In the genomic region with DNA sequence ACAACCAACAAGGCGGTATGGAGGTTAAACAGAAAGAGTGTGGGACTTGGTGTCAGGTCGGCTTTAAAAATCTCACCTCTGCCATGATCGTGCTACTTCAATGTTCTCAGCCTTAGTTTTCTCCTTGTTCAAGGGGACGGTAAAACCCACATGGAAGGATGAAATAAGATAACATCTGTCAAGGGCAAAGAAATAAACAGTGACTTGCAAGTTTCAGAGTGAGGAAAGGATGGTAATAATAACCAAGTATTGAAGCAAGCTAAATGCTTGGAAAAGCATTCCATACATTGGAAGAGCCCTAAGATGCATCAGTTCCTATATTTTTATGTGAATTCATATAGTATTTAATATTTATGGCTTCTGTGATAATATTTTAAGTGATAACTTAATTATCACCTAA, we compare ENCODE assay signal across 15 cellular contexts. TPM values are rescaled to one million over a fixed set of nuclear protein-coding genes. Genes with fewer than 3 reads are reported as not detected.
DNase-seq lines count a peak whose midpoint lies in the region; ATAC-seq, FAIRE-seq and TF ChIP-seq lines count a peak whose summit lies in the region.
"Had no signal": no experiment of that assay in that cellular context is flagged by ENCODE, and none has a peak within 500 bp of the region (broad histone marks: within the 10 kb centered on the region; RNA-seq: fewer than 3 reads in every experiment).

No MANE protein-coding gene starts in this region.

- H4K5ac ChIP-seq in IMR-90 (ENCODE audit: low read depth, low read length): no peak overlapping the region

- H3K4ac ChIP-seq in IMR-90 (ENCODE audit: low read depth, low read length): no peak overlapping the region

- no peak overlapping the region for H3K18ac ChIP-seq in IMR-90 (ENCODE audit: low read depth, low read length)

- H3K27me3 Mint-ChIP-seq in stimulated activated memory B cell treated with anti-CD40 and anti-IgM and Interleukin-4, amounts not matched to agents 10 μg/mL and 1 μg/mL and 100 μg/mL, for 72 hours: peaks cover 2% of the 10 kb centered on the region

- BruUV-seq in IMR-90 (replicated peaks; lab: Mats Ljungman, UMichigan) (no TSS peak), K562 (replicated peaks; lab: Mats Ljungman, UMichigan) (no TSS peak)

- H3K9ac ChIP-seq in IMR-90 (ENCODE audit: low read depth, low read length) (no peak overlapping the region), K562 (ENCODE audit: insufficient read depth in 1 of 2, low read depth in 2 of 2, low read length in 2 of 2) (no peak overlapping the region), skeletal muscle tissue (ENCODE audit: low read depth in 1 of 3, low read length in 3 of 3) (no peak overlapping the region)

- TF ChIP-seq RAD21 in IMR-90 (IDR thresholded peaks at IDR 0.05; ENCODE audit: low read length) (no peak), K562 (CRISPR knock-in tag; conservative IDR thresholded peaks at IDR 0.05 in 1 of 2, IDR thresholded peaks at IDR 0.05 in 1 of 2) (no peak)

- CTCF ChIA-PET in IMR-90 (lab: Yijun Ruan, JAX) (interaction anchor here (1.1 to 1.3 kb wide), 2 partner anchors 14 to 80 kb away, joined by 4 to 5 read pairs; no protein-coding TSS in a partner anchor), K562 (lab: Yijun Ruan, JAX; ENCODE audit: low intra/inter-chr PET ratio) (no interaction called here)

- no peaks in the 10 kb centered on the region; the same call in 1 of the 2 replicates for H3K4me1 ChIP-seq in IMR-90 (ENCODE audit: control insufficient read depth, insufficient read depth, low read length)
- no peaks in the 10 kb centered on the region for H3K4me1 ChIP-seq in K562 (replicated peaks in 1 of 2; ENCODE audit: control insufficient read depth in 2 of 2, insufficient read depth in 2 of 2, low read length in 2 of 2)
- H3K4me1 ChIP-seq in skeletal muscle tissue (ENCODE audit: control insufficient read depth in 3 of 3, insufficient read depth in 3 of 3, low read length in 3 of 3): peaks cover 8 to 21% (median 12%) of the 10 kb centered on the region in 3 donors

- H2BK5ac ChIP-seq in IMR-90 (ENCODE audit: low read depth, low read length, poor library complexity, severe bottlenecking): no peak overlapping the region

- H2AFZ ChIP-seq in IMR-90 (replicated peaks; ENCODE audit: low read length, poor library complexity) (no peak overlapping the region), K562 (ENCODE audit: low read depth, low read length) (no peak overlapping the region)

- in situ Hi-C loops in IMR-90 (cut with MboI; ENCODE audit: low sequenced_read_pairs): no loop called here
- in situ Hi-C loops in K562 (cut with MboI): no loop called here

- H3K27me3 ChIP-seq in IMR-90 (ENCODE audit: control insufficient read depth, insufficient read depth, low read length): peaks cover 8% of the 10 kb centered on the region
- H3K27me3 ChIP-seq in K562 (ENCODE audit: control insufficient read depth in 2 of 2, insufficient read depth in 2 of 2, low read length in 2 of 2): peaks cover 0 to 8% of the 10 kb centered on the region in 2 experiments; a peak in 4 of 5 replicates
- H3K27me3 ChIP-seq in skeletal muscle tissue (ENCODE audit: control insufficient read depth in 3 of 3, insufficient read depth in 3 of 3, low read length in 3 of 3): no peaks in the 10 kb centered on the region

- intact Hi-C loops in IMR-90 (cut with micrococcal nuclease): no loop called here
- intact Hi-C loops in K562 (cut with micrococcal nuclease): no loop called here

- H3K36me3 ChIP-seq in IMR-90 (ENCODE audit: control insufficient read depth, insufficient read depth, low read length) (no peaks in the 10 kb centered on the region), K562 (ENCODE audit: control insufficient read depth, insufficient read depth, low read length) (no peaks in the 10 kb centered on the region), skeletal muscle tissue (ENCODE audit: control insufficient read depth in 3 of 3, insufficient read depth in 3 of 3, low read length in 3 of 3) (no peaks in the 10 kb centered on the region)

- no peaks in the 10 kb centered on the region for H3K79me2 ChIP-seq in K562 (ENCODE audit: control insufficient read depth, insufficient read depth, low read length)

- POLR2A ChIA-PET in IMR-90 (lab: Charles Lee; ENCODE audit: unreplicated experiment): no interaction called here
- POLR2A ChIA-PET in K562 (lab: Yijun Ruan, JAX): no interaction called here

- H3K27ac ChIP-seq in IMR-90 (ENCODE audit: insufficient read depth, low read length): no peak overlapping the region
- H3K27ac ChIP-seq in K562 (ENCODE audit: extremely low read depth, low read depth, low read length): no peak overlapping the region
- peak overlapping the region; percentile 50 for H3K27ac ChIP-seq in skeletal muscle tissue (ENCODE audit: low read depth, low read length)

- H3K36me3 Mint-ChIP-seq in stimulated activated memory B cell treated with anti-CD40 and anti-IgM and Interleukin-4, amounts not matched to agents 10 μg/mL and 1 μg/mL and 100 μg/mL, for 72 hours: no peaks in the 10 kb centered on the region
- H3K36me3 Mint-ChIP-seq: CD8-positive, alpha-beta memory T cell had no signal

- H2BK120ac ChIP-seq in IMR-90 (ENCODE audit: low read depth, low read length): no peak overlapping the region

- DNase-seq in NCI-H2227 treated with DMSO at 0.1 percent for 48 hours (lab: John Stamatoyannopoulos, UW) (peak; percentile 29), NCI-H2227 (lab: John Stamatoyannopoulos, UW; ENCODE audit: unreplicated experiment) (no peak), IMR-90 (no peak), K562 (ENCODE audit: extremely low read depth in 1 of 4, low spot score in 3 of 4) (no peak), NCI-H226 (no peak)
- DNase-seq: CD8-positive, alpha-beta memory T cell; H7; HFFc6; NCI-H1048; NCI-H446 treated with DMSO at 0.1 percent for 48 hours; NCI-H774; T-helper 1 cell had no signal

- ATAC-seq in IMR-90 (ENCODE audit: low read depth) (no peak), K562 (no peak)
- ATAC-seq in stimulated activated memory B cell treated with anti-CD40 and anti-IgM and Interleukin-4, amounts not matched to agents 10 μg/mL and 1 μg/mL and 100 μg/mL, for 72 hours: no peak

- H2BK20ac ChIP-seq in IMR-90 (ENCODE audit: low read depth, low read length): no peak overlapping the region

- no peak overlapping the region for H4K8ac ChIP-seq in IMR-90 (ENCODE audit: low read depth in 2 of 2, low read length in 2 of 2)

- no peak overlapping the region for H2AK9ac ChIP-seq in IMR-90 (replicated peaks; ENCODE audit: low read depth, low read length, poor library complexity)

- H4K20me1 ChIP-seq in IMR-90 (ENCODE audit: insufficient read depth, low read length) (no peaks in the 10 kb centered on the region), K562 (replicated peaks; ENCODE audit: control insufficient read depth, insufficient read depth, low read length) (no peaks in the 10 kb centered on the region)

- no peak overlapping the region for H3K4me3 ChIP-seq in IMR-90 (ENCODE audit: insufficient read depth, low read depth, low read length)
- H3K4me3 ChIP-seq in K562: no peak overlapping the region
- H3K4me3 ChIP-seq in skeletal muscle tissue (ENCODE audit: low read length in 3 of 3): peak overlapping the region in 1 of 3 donors; percentile 1

- no peaks in the 10 kb centered on the region for H3K9me1 ChIP-seq in IMR-90 (ENCODE audit: insufficient read depth, low read length)
- H3K9me1 ChIP-seq in K562 (ENCODE audit: control insufficient read depth, insufficient read depth, low read length): no peaks in the 10 kb centered on the region

- no peak for TF ChIP-seq POLR2A in IMR-90 (IDR thresholded peaks at IDR 0.05; ENCODE audit: low read depth, low read length)
- TF ChIP-seq POLR2A in K562 (conservative IDR thresholded peaks at IDR 0.05): no peak

- H3K4me2 ChIP-seq in IMR-90 (ENCODE audit: low read depth, low read length) (no peak overlapping the region), K562 (ENCODE audit: insufficient read depth, low read length) (no peak overlapping the region)

- H3K56ac ChIP-seq in IMR-90 (ENCODE audit: extremely low read depth, insufficient read depth, low read length): no peak overlapping the region

- no peak overlapping the region for H3K23ac ChIP-seq in IMR-90 (ENCODE audit: low read depth, low read length)

- no peak overlapping the region for H3K27ac Mint-ChIP-seq in stimulated activated memory B cell treated with anti-CD40 and anti-IgM and Interleukin-4, amounts not matched to agents 10 μg/mL and 1 μg/mL and 100 μg/mL, for 72 hours
- H3K27ac Mint-ChIP-seq: CD8-positive, alpha-beta memory T cell; HFFc6 had no signal

- H3K4me3 Mint-ChIP-seq in stimulated activated memory B cell treated with anti-CD40 and anti-IgM and Interleukin-4, amounts not matched to agents 10 μg/mL and 1 μg/mL and 100 μg/mL, for 72 hours: no peak overlapping the region
- H3K4me3 Mint-ChIP-seq: CD8-positive, alpha-beta memory T cell; HFFc6 had no signal

- H2AK5ac ChIP-seq in IMR-90 (ENCODE audit: low read depth, low read length): no peak overlapping the region

- no peaks in the 10 kb centered on the region for H3K9me3 ChIP-seq in IMR-90 (ENCODE audit: control insufficient read depth, insufficient read depth, low read length)
- no peaks in the 10 kb centered on the region for H3K9me3 ChIP-seq in K562 (replicated peaks; ENCODE audit: control insufficient read depth, insufficient read depth, low read depth, low read length)
- H3K9me3 ChIP-seq in skeletal muscle tissue (ENCODE audit: control insufficient read depth in 3 of 3, low read length in 3 of 3): no peaks in the 10 kb centered on the region

- TF ChIP-seq EP300 in K562 (IDR thresholded peaks at IDR 0.05; ENCODE audit: low read length): no peak

- no peaks in the 10 kb centered on the region for H3K79me1 ChIP-seq in IMR-90 (ENCODE audit: low read depth in 1 of 2, low read length in 2 of 2)

- no peak for TF ChIP-seq CTCF in IMR-90 (conservative IDR thresholded peaks at IDR 0.05; ENCODE audit: low read depth, low read length)
- no peak for TF ChIP-seq CTCF in K562 (IDR thresholded peaks at IDR 0.05 in 2 of 3, conservative IDR thresholded peaks at IDR 0.05 in 1 of 3; ENCODE audit: insufficient read depth in 2 of 3, low read depth in 1 of 3, low read length in 3 of 3)

- no peak overlapping the region for H2BK15ac ChIP-seq in IMR-90 (ENCODE audit: low read depth, low read length)

- WGBS in IMR-90 (ENCODE audit: extremely low coverage in 2 of 2, insufficient read length in 1 of 2), 2 experiments: no CpG with 5 or more reads among the region's 4 CpGs
- WGBS in K562 (ENCODE audit: insufficient coverage, low coverage, missing lambda C conversion rate): 4% methylated on average over 4 of the region's 4 CpGs

- H4K91ac ChIP-seq in IMR-90 (ENCODE audit: insufficient read depth, low read depth, low read length): no peak overlapping the region

- dilution Hi-C loops in IMR-90 (cut with HindIII; ENCODE audit: low sequenced_read_pairs, unreplicated experiment): no loop called here

- no peaks in the 10 kb centered on the region for H3K4me1 Mint-ChIP-seq in stimulated activated memory B cell treated with anti-CD40 and anti-IgM and Interleukin-4, amounts not matched to agents 10 μg/mL and 1 μg/mL and 100 μg/mL, for 72 hours
- H3K4me1 Mint-ChIP-seq: CD8-positive, alpha-beta memory T cell had no signal

- H3K9me3 Mint-ChIP-seq in stimulated activated memory B cell treated with anti-CD40 and anti-IgM and Interleukin-4, amounts not matched to agents 10 μg/mL and 1 μg/mL and 100 μg/mL, for 72 hours: no peaks in the 10 kb centered on the region
- H3K9me3 Mint-ChIP-seq: HFFc6 had no signal

- no peak overlapping the region for H3K14ac ChIP-seq in IMR-90 (replicated peaks; ENCODE audit: low read depth, low read length)

- no peak for FAIRE-seq in K562 (lab: Jason Lieb, UNC)
- FAIRE-seq: G401.6 had no signal

RNA-seq across cellular contexts. Expression of gene LMAN1, which starts 29.8 kb away (rescaled TPM):
- 213 and 262 TPM in 2 replicates for total RNA-seq in IMR-90 (2012; rRNA removed)
- polyA plus RNA-seq in IMR-90 (2012; rRNA removed): 74.1 and 83.1 TPM in 2 replicates
- 42.8 and 47.9 TPM in 2 replicates for polyA plus RNA-seq in IMR-90 (2012; cell fraction: cytosol; rRNA removed)
- 22.6 and 89.0 TPM in 2 replicates for polyA plus RNA-seq in IMR-90 (2012; cell fraction: nucleus; rRNA removed; ENCODE audit: low replicate concordance)
- total RNA-seq in K562 (2011; cell fraction: chromatin; rRNA removed; ENCODE audit: low replicate concordance): 76.6 and 188 TPM in 2 replicates
- total RNA-seq in K562 (2011; cell fraction: nucleolus; rRNA removed): 91.2 and 110 TPM in 2 replicates
- total RNA-seq in K562 (2011; cell fraction: nucleoplasm; rRNA removed): 143 and 190 TPM in 2 replicates
- total RNA-seq in K562 (2014; rRNA removed): 66.8 and 70.2 TPM in 2 replicates
- 80.3 and 89.5 TPM in 2 replicates for total RNA-seq in K562 (2014; rRNA removed; fragmentation: Illumina TruSeq; extraction: Trizol)
- 79.9 and 86.2 TPM in 2 replicates for total RNA-seq in K562 (2015; rRNA removed; fragmentation: Illumina TruSeq; extraction: Trizol)
- 80.6 and 84.0 TPM in 2 replicates for total RNA-seq in K562 (2021)
- 99.5 and 108 TPM in 2 replicates for polyA plus RNA-seq in K562 (2011; rRNA removed)
- 34.9 and 48.8 TPM in 2 replicates for polyA plus RNA-seq in K562 (2011; cell fraction: cytosol; rRNA removed)
- 37.5 and 58.6 TPM in 2 replicates for polyA plus RNA-seq in K562 (2011; cell fraction: nucleus; rRNA removed)
- polyA plus RNA-seq in K562 (2012): 54.6 and 67.9 TPM in 2 replicates
- polyA plus RNA-seq in K562 (2014; fragmentation: Illumina TruSeq; extraction: Trizol): 57.2 and 71.2 TPM in 2 replicates
- polyA plus RNA-seq in K562 (2014; fragmentation: Nextera tagmentation; extraction: Ambion mirVana): 10 to 100 TPM; 18.8 to 30.5 TPM
- polyA plus RNA-seq in K562 (2014; rRNA removed): 48.6 and 50.2 TPM in 2 replicates
- 107 and 132 TPM in 2 replicates for polyA minus RNA-seq in K562 (2011; rRNA and poly(A)+ RNA removed)
- 103 and 126 TPM in 2 replicates for polyA minus RNA-seq in K562 (2011; cell fraction: cytosol; rRNA and poly(A)+ RNA removed)
- 50.6 and 112 TPM in 2 replicates for polyA minus RNA-seq in K562 (2011; cell fraction: nucleus; rRNA and poly(A)+ RNA removed)
- 68.4 TPM for total RNA-seq in skeletal muscle tissue
